ENCODE assay signal across 14 cellular contexts in the genomic region with DNA sequence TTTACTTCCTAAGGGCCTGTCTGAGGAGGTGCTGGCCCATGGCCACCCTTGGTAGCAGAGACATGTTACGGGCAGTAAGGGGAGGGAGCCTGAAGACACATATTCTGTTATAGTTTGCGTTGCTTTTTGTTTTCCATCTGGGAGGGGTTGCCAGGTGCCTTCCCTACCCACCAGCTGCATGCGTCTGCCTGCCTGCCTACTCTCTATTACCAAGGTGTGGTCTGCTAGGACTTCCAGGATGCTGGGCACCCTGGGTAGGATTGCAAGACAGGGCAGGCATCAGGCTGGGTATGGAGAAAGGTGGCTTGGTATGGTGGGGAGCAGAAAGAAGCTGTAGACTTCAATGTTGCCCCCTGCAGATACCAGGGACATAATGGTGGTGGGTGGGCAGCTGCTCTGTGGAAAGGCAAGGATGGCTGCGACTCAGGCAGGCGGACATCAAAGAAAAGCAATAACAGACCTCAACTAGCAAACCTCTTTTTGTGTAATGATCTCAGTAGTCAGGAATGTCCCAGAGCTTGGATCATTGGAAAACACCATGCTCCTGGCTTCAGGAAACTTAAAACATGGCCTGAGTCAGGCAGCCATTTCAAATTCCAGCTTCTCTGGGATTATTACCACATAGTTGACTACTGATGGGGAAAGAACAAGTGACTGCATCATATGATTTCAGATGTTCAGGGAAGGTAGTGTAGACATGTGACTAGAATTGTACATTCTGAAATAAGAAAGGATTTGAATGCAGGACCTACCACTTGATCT.
DNase-seq lines count a peak whose midpoint lies in the region; ATAC-seq and TF ChIP-seq lines count a peak whose summit lies in the region.
"Had no signal": no experiment of that assay in that cellular context is flagged by ENCODE, and none has a peak within 500 bp of the region (broad histone marks: within the 10 kb centered on the region; RNA-seq: fewer than 3 reads in every experiment).

No MANE protein-coding gene starts in this region.

- no peaks in the 10 kb centered on the region for H3K4me1 ChIP-seq in SK-N-SH (ENCODE audit: control insufficient read depth in 1 of 2, insufficient read depth in 2 of 2, low read depth in 1 of 2, low read length in 1 of 2)
- H3K4me1 ChIP-seq: body of pancreas, parathyroid adenoma had no signal

- no peak for TF ChIP-seq RAD21 in SK-N-SH (IDR thresholded peaks at IDR 0.05; ENCODE audit: low read length)

- TF ChIP-seq CTCF in SK-N-SH (IDR thresholded peaks at IDR 0.05) = no peak
- no peak for TF ChIP-seq CTCF in brain microvascular endothelial cell (IDR thresholded peaks at IDR 0.05; ENCODE audit: low read depth, low read length, missing control alignments)
- no peak for TF ChIP-seq CTCF in activated CD8-positive, alpha-beta T cell treated with anti-CD3 and anti-CD28 coated beads for 36 hours (IDR thresholded peaks at IDR 0.05)

- no peaks in the 10 kb centered on the region for H3K36me3 Mint-ChIP-seq in activated CD8-positive, alpha-beta T cell treated with anti-CD3 and anti-CD28 coated beads for 36 hours (ENCODE audit: low read depth)

- no peak overlapping the region for H3K27ac ChIP-seq in SK-N-SH (ENCODE audit: low read depth in 2 of 2, low read length in 1 of 2)
- H3K27ac ChIP-seq in brain microvascular endothelial cell = no peak overlapping the region
- H3K27ac ChIP-seq: 22Rv1, body of pancreas, parathyroid adenoma had no signal

- no peaks in the 10 kb centered on the region for H3K9me2 ChIP-seq in SK-N-SH

- no peak for TF ChIP-seq EP300 in SK-N-SH (IDR thresholded peaks at IDR 0.05; ENCODE audit: borderline replicate concordance in 1 of 2, low read depth in 1 of 2, low read length in 1 of 2)

- H3K27me3 ChIP-seq in SK-N-SH (ENCODE audit: insufficient read depth) (no peaks in the 10 kb centered on the region), brain microvascular endothelial cell (replicated peaks) (no peaks in the 10 kb centered on the region)
- H3K27me3 ChIP-seq: body of pancreas had no signal

- no peak for DNase-seq in SK-N-SH
- peak; percentile 56 for DNase-seq in brain microvascular endothelial cell
- DNase-seq in islet precursor cell = peak; percentile 89
- no peak for DNase-seq in sciatic nerve (ENCODE audit: low spot score)
- no peak for DNase-seq in SHP77 treated with DMSO at 0.1 percent for 48 hours (lab: John Stamatoyannopoulos, UW)
- DNase-seq in activated CD8-positive, alpha-beta T cell treated with anti-CD3 and anti-CD28 coated beads for 36 hours = no peak
- no peak for DNase-seq in T-helper 1 cell
- DNase-seq: activated T-cell treated with anti-CD3 and anti-CD28 coated beads, Interleukin-2, amount 50 U/mL, for 4 hours; body of pancreas; NCI-H446 treated with DMSO at 0.1 percent for 48 hours; SIG-M5 had no signal

- no peak overlapping the region for H2AFZ ChIP-seq in SK-N-SH (ENCODE audit: low read depth)
- H2AFZ ChIP-seq: parathyroid adenoma had no signal

- H3K36me3 ChIP-seq in SK-N-SH (replicated peaks in 1 of 2; ENCODE audit: control insufficient read depth in 1 of 2, insufficient read depth in 2 of 2, low read length in 1 of 2) (no peaks in the 10 kb centered on the region), brain microvascular endothelial cell (replicated peaks) (no peaks in the 10 kb centered on the region)

- H3K4me1 Mint-ChIP-seq in activated CD8-positive, alpha-beta T cell treated with anti-CD3 and anti-CD28 coated beads for 36 hours (ENCODE audit: low read depth) = no peaks in the 10 kb centered on the region

- H4K20me1 ChIP-seq in SK-N-SH (ENCODE audit: insufficient read depth) = no peaks in the 10 kb centered on the region

- H3K79me2 ChIP-seq in SK-N-SH (ENCODE audit: insufficient read depth) = no peaks in the 10 kb centered on the region
- H3K79me2 ChIP-seq: parathyroid adenoma had no signal

- H3K9ac ChIP-seq in SK-N-SH = no peak overlapping the region
- H3K9ac ChIP-seq: parathyroid adenoma had no signal

- POLR2A ChIA-PET in SK-N-SH (lab: Yijun Ruan, JAX) = no interaction called here
- POLR2A ChIA-PET in activated CD8-positive, alpha-beta T cell treated with anti-CD3 and anti-CD28 coated beads for 36 hours (lab: Charles Lee) = no interaction called here

- intact Hi-C loops in sciatic nerve (cut with DNase I) = no loop called here
- intact Hi-C loops in activated CD8-positive, alpha-beta T cell treated with anti-CD3 and anti-CD28 coated beads for 36 hours (cut with micrococcal nuclease) = no loop called here

- H3K9me3 ChIP-seq in SK-N-SH = no peaks in the 10 kb centered on the region
- H3K9me3 ChIP-seq: body of pancreas had no signal

- H3K4me3 ChIP-seq in SK-N-SH (ENCODE audit: low read depth in 2 of 2, low read length in 1 of 2) (no peak overlapping the region), brain microvascular endothelial cell (ENCODE audit: low read depth, low read length) (no peak overlapping the region)
- H3K4me3 ChIP-seq: body of pancreas had no signal

- CTCF ChIA-PET in SK-N-SH (lab: Yijun Ruan, JAX) = no interaction called here
- CTCF ChIA-PET in activated CD8-positive, alpha-beta T cell treated with anti-CD3 and anti-CD28 coated beads for 36 hours (lab: Charles Lee) = interaction anchor here (0.7 to 2.5 kb wide), 3 partner anchors 33 to 68 kb away, joined by 3 to 7 read pairs (median 4); no protein-coding TSS in a partner anchor

- no peaks in the 10 kb centered on the region for H3K9me3 Mint-ChIP-seq in activated CD8-positive, alpha-beta T cell treated with anti-CD3 and anti-CD28 coated beads for 36 hours
- H3K9me3 Mint-ChIP-seq: activated T-cell treated with anti-CD3 and anti-CD28 coated beads, Interleukin-2, amount 50 U/mL, for 4 hours had no signal

- ATAC-seq in SK-N-SH treated with all-trans-retinoic acid at 6 μM for 48 hours = no peak; the same call in 2 of the 3 replicates
- ATAC-seq in sciatic nerve = no peak
- no peak for ATAC-seq in activated CD8-positive, alpha-beta T cell treated with anti-CD3 and anti-CD28 coated beads for 36 hours
- ATAC-seq: activated T-cell treated with anti-CD3 and anti-CD28 coated beads, Interleukin-2, amount 50 U/mL, for 4 hours; body of pancreas had no signal

- peaks cover 1% of the 10 kb centered on the region for H3K27me3 Mint-ChIP-seq in activated CD8-positive, alpha-beta T cell treated with anti-CD3 and anti-CD28 coated beads for 36 hours

- no peaks in the 10 kb centered on the region for H3F3A ChIP-seq in SK-N-SH (replicated peaks; ENCODE audit: insufficient read depth)

- no peak overlapping the region for H3K4me2 ChIP-seq in SK-N-SH

- H3K27ac Mint-ChIP-seq in activated CD8-positive, alpha-beta T cell treated with anti-CD3 and anti-CD28 coated beads for 36 hours = no peak overlapping the region

- in situ Hi-C loops in brain microvascular endothelial cell (cut with HindIII; ENCODE audit: low pct_ligation_motif_present, low sequenced_read_pairs) = no loop called here

- H3K4me3 Mint-ChIP-seq in activated CD8-positive, alpha-beta T cell treated with anti-CD3 and anti-CD28 coated beads for 36 hours = no peak overlapping the region
- H3K4me3 Mint-ChIP-seq: activated T-cell treated with anti-CD3 and anti-CD28 coated beads, Interleukin-2, amount 50 U/mL, for 4 hours had no signal

- WGBS in SK-N-SH (ENCODE audit: low lambda C conversion rate) = 81% methylated on average over 5 of the region's 5 CpGs

TF ChIP-seq in SK-N-SH, 30 proteins besides CTCF, POLR2A, EP300 and RAD21:
- peak; percentile 19; the same call in 1 of the 2 replicates for TF ChIP-seq YY1 (IDR thresholded peaks at IDR 0.05; ENCODE audit: low read depth)
- TF ChIP-seq, protein P1, sequence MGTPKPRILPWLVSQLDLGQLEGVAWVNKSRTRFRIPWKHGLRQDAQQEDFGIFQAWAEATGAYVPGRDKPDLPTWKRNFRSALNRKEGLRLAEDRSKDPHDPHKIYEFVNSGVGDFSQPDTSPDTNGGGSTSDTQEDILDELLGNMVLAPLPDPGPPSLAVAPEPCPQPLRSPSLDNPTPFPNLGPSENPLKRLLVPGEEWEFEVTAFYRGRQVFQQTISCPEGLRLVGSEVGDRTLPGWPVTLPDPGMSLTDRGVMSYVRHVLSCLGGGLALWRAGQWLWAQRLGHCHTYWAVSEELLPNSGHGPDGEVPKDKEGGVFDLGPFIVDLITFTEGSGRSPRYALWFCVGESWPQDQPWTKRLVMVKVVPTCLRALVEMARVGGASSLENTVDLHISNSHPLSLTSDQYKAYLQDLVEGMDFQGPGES (IDR thresholded peaks at IDR 0.05; ENCODE audit: low read depth, low read length) = no peak

TF ChIP-seq in SK-N-SH treated with all-trans-retinoic acid at 6 μM for 48 hours, 23 proteins besides CTCF, POLR2A, EP300 and RAD21:
- TF ChIP-seq, protein P2, sequence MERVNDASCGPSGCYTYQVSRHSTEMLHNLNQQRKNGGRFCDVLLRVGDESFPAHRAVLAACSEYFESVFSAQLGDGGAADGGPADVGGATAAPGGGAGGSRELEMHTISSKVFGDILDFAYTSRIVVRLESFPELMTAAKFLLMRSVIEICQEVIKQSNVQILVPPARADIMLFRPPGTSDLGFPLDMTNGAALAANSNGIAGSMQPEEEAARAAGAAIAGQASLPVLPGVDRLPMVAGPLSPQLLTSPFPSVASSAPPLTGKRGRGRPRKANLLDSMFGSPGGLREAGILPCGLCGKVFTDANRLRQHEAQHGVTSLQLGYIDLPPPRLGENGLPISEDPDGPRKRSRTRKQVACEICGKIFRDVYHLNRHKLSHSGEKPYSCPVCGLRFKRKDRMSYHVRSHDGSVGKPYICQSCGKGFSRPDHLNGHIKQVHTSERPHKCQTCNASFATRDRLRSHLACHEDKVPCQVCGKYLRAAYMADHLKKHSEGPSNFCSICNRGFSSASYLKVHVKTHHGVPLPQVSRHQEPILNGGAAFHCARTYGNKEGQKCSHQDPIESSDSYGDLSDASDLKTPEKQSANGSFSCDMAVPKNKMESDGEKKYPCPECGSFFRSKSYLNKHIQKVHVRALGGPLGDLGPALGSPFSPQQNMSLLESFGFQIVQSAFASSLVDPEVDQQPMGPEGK (CRISPR knock-in tag; IDR thresholded peaks at IDR 0.05; ENCODE audit: borderline replicate concordance) = no peak
- TF ChIP-seq ZNF8 (CRISPR knock-in tag; IDR thresholded peaks at IDR 0.05) = no peak

Comparison
In these comparisons a context has a peak if more than half of its experiments do, and no peak if none do; other contexts are left out.
1. DNase-seq: peak in brain microvascular endothelial cell (single experiment) and islet precursor cell (single experiment); none in SK-N-SH (single experiment), sciatic nerve (single experiment), SHP77 treated with DMSO at 0.1 percent for 48 hours (single experiment), activated CD8-positive, alpha-beta T cell treated with anti-CD3 and anti-CD28 coated beads for 36 hours (single experiment) and T-helper 1 cell (0 of 5).